17 cellular contexts compared by ENCODE assay signal in genomic region chr2:15673919-15674636, GRCh38.
A peak's percentile ranks its signal among the peaks of the same experiment; 100 is the strongest.
DNase-seq lines count a peak whose midpoint lies in the region; ATAC-seq and TF ChIP-seq lines count a peak whose summit lies in the region.
"Had no signal": no experiment of that assay in that cellular context is flagged by ENCODE, and none has a peak within 500 bp of the region (broad histone marks: within the 10 kb centered on the region; RNA-seq: fewer than 3 reads in every experiment).

No MANE protein-coding gene starts in this region.

- H4K20me1 ChIP-seq in GM23248 (ENCODE audit: insufficient read depth): no peaks in the 10 kb centered on the region
- H4K20me1 ChIP-seq in neural progenitor cell (ENCODE audit: low read depth): no peaks in the 10 kb centered on the region

- H2AFZ ChIP-seq in GM23248 (no peak overlapping the region), neural progenitor cell (replicated peaks) (no peak overlapping the region)

- peaks cover 8% of the 10 kb centered on the region for H3K9me3 Mint-ChIP-seq in neural progenitor cell
- H3K9me3 Mint-ChIP-seq: effector memory CD8-positive, alpha-beta T cell had no signal

- DNase-seq in GM23248: peak; percentile 4
- DNase-seq in SK-N-DZ (ENCODE audit: low spot score): peak; percentile 94
- DNase-seq in fibroblast of villous mesenchyme (ENCODE audit: low read depth): peak; percentile 67
- peak; percentile 71 for DNase-seq in neural progenitor cell (ENCODE audit: low spot score)
- DNase-seq in stimulated activated CD4-positive, alpha-beta T cell treated with anti-CD3 and anti-CD28 coated beads, Interleukin-4, amount 100 ng/mL, for 24 hours: no peak
- no peak for DNase-seq in transverse colon
- DNase-seq in midbrain (lab: John Stamatoyannopoulos, UW): no peak
- DNase-seq: activated CD4-positive, alpha-beta T cell treated with anti-CD3 and anti-CD28 coated beads for 48 hours; activated naive CD4-positive, alpha-beta T cell; COR-L47; effector memory CD8-positive, alpha-beta T cell; KBM-7; left ventricle myocardium superior; NCI-H446 treated with DMSO at 0.1 percent for 48 hours had no signal

- no peak for ATAC-seq in HG03439 (IDR thresholded peaks at IDR 0.05; ENCODE audit: unreplicated experiment)
- ATAC-seq: effector memory CD8-positive, alpha-beta T cell; left ventricle myocardium superior; SK-N-SH treated with all-trans-retinoic acid at 6 μM for 48 hours had no signal

- H3K9ac ChIP-seq in GM23248: no peak overlapping the region
- H3K9ac ChIP-seq in neural progenitor cell: no peak overlapping the region

- no peaks in the 10 kb centered on the region for H3K4me1 ChIP-seq in GM23248 (ENCODE audit: insufficient read depth)
- peaks cover 27% of the 10 kb centered on the region for H3K4me1 ChIP-seq in neural progenitor cell
- peaks cover 0 to 10% (median 3%) of the 10 kb centered on the region in 4 donors for H3K4me1 ChIP-seq in transverse colon

- WGBS in GM23248 (ENCODE audit: low coverage in 1 of 2, low lambda C conversion rate in 2 of 2, missing lambda C conversion rate in 2 of 2), 2 experiments: 56 to 70% methylated on average over 7 of the region's 7 CpGs
- WGBS in transverse colon (ENCODE audit: low coverage in 1 of 2), 2 donors: 72 to 77% methylated on average over 6 to 7 of the region's 7 CpGs

- peaks cover 18% of the 10 kb centered on the region for H3K27me3 Mint-ChIP-seq in neural progenitor cell (ENCODE audit: insufficient read depth, low read depth)

- H3F3A ChIP-seq in GM23248 (ENCODE audit: insufficient read depth) (no peaks in the 10 kb centered on the region), neural progenitor cell (ENCODE audit: low read depth) (peaks cover 14% of the 10 kb centered on the region)

- peak overlapping the region; percentile 58 for H3K27ac Mint-ChIP-seq in neural progenitor cell
- H3K27ac Mint-ChIP-seq: effector memory CD8-positive, alpha-beta T cell had no signal

- TF ChIP-seq EP300 in transverse colon (IDR thresholded peaks at IDR 0.05; ENCODE audit: low read depth): no peak

- intact Hi-C loops in transverse colon (cut with DNase I; ENCODE audit: low total_unique reads): no loop called here

- no peaks in the 10 kb centered on the region for H3K9me2 ChIP-seq in GM23248 (ENCODE audit: insufficient read depth)

- H3K79me2 ChIP-seq in GM23248 (ENCODE audit: insufficient read depth): no peaks in the 10 kb centered on the region
- no peaks in the 10 kb centered on the region for H3K79me2 ChIP-seq in neural progenitor cell (ENCODE audit: low read depth)

- H3K36me3 ChIP-seq in GM23248 (ENCODE audit: low read depth) (no peaks in the 10 kb centered on the region), neural progenitor cell (no peaks in the 10 kb centered on the region), transverse colon (no peaks in the 10 kb centered on the region)

- peaks cover 46% of the 10 kb centered on the region for H3K4me1 Mint-ChIP-seq in neural progenitor cell

- no peaks in the 10 kb centered on the region for H3K36me3 Mint-ChIP-seq in neural progenitor cell

- H3K4me3 Mint-ChIP-seq in neural progenitor cell: no peak overlapping the region
- H3K4me3 Mint-ChIP-seq: effector memory CD8-positive, alpha-beta T cell had no signal

- TF ChIP-seq POLR2A in transverse colon (IDR thresholded peaks at IDR 0.05): no peak

- H3K27me3 ChIP-seq in GM23248 (replicated peaks; ENCODE audit: insufficient read depth): no peaks in the 10 kb centered on the region
- no peaks in the 10 kb centered on the region for H3K27me3 ChIP-seq in neural progenitor cell
- no peaks in the 10 kb centered on the region for H3K27me3 ChIP-seq in transverse colon

- H3K4me3 ChIP-seq in GM23248: no peak overlapping the region
- peak overlapping the region; percentile 5 for H3K4me3 ChIP-seq in fibroblast of villous mesenchyme (ENCODE audit: low read depth, low read length)
- no peak overlapping the region for H3K4me3 ChIP-seq in neural progenitor cell
- no peak overlapping the region for H3K4me3 ChIP-seq in transverse colon
- H3K4me3 ChIP-seq: skin epidermis had no signal

- in situ Hi-C loops in GM23248 (cut with MboI) (no loop called here), transverse colon (cut with MboI; ENCODE audit: low pct_ligation_motif_present in 1 of 4, low pct_unique_long_range_greater_than_20kb in 1 of 4, low sequenced_read_pairs in 3 of 4) (loop anchor here in 1 of 4 donors (25.0 kb wide), 1 partner anchor 838 kb away; no protein-coding TSS in a partner anchor)

- H3K4me2 ChIP-seq in GM23248 (ENCODE audit: unreplicated experiment) (no peak overlapping the region), neural progenitor cell (peak overlapping the region; percentile 33)

- H3K9me3 ChIP-seq in GM23248 (ENCODE audit: low read depth): no peaks in the 10 kb centered on the region
- no peaks in the 10 kb centered on the region for H3K9me3 ChIP-seq in neural progenitor cell (ENCODE audit: low read depth)
- no peaks in the 10 kb centered on the region for H3K9me3 ChIP-seq in transverse colon

- no peak for TF ChIP-seq CTCF in fibroblast of villous mesenchyme (IDR thresholded peaks at IDR 0.05; ENCODE audit: insufficient read depth, low read depth, low read length)
- TF ChIP-seq CTCF in neural progenitor cell (IDR thresholded peaks at IDR 0.05): no peak
- TF ChIP-seq CTCF in transverse colon (IDR thresholded peaks at IDR 0.05): no peak

- H3K27ac ChIP-seq in GM23248: no peak overlapping the region
- no peak overlapping the region for H3K27ac ChIP-seq in neural progenitor cell
- no peak overlapping the region for H3K27ac ChIP-seq in transverse colon

Comparison
In these comparisons a context has a peak if more than half of its experiments do, and no peak if none do; other contexts are left out.
1. DNase-seq: peak in GM23248 (single experiment), SK-N-DZ (single experiment), fibroblast of villous mesenchyme (single experiment) and neural progenitor cell (single experiment); none in stimulated activated CD4-positive, alpha-beta T cell treated with anti-CD3 and anti-CD28 coated beads, Interleukin-4, amount 100 ng/mL, for 24 hours (single experiment), transverse colon (single experiment) and midbrain (single experiment).